ENCODE assay signal across 8 cellular contexts in genomic region chr5:130871346-130872086, GRCh38.
DNase-seq lines count a peak whose midpoint lies in the region; ATAC-seq and TF ChIP-seq lines count a peak whose summit lies in the region.

No MANE protein-coding gene starts in this region.

- H3K9me3 ChIP-seq in T-helper 17 cell (ENCODE audit: control insufficient read depth, low read length, poor library complexity, severe bottlenecking) (no peaks in the 10 kb centered on the region), colonic mucosa (no peaks in the 10 kb centered on the region)

- H3K4me3 Mint-ChIP-seq in T-helper 17 cell, result no peak overlapping the region

- no peak overlapping the region for H3K9ac ChIP-seq in colonic mucosa (ENCODE audit: low read depth in 2 of 2, low read length in 2 of 2)

- H3K36me3 Mint-ChIP-seq in T-helper 17 cell (ENCODE audit: low read depth), result no peaks in the 10 kb centered on the region

- intact Hi-C loops in colonic mucosa (cut with DNase I), result loop anchor here (2.0 to 5.0 kb wide), 2 partner anchors 41 to 239 kb away; no protein-coding TSS in a partner anchor

- H3K27me3 ChIP-seq in colonic mucosa, result no peaks in the 10 kb centered on the region

- no peaks in the 10 kb centered on the region for H3K4me1 ChIP-seq in colonic mucosa

- no peak overlapping the region for H3K4me3 ChIP-seq in colonic mucosa

- no peaks in the 10 kb centered on the region for H3K36me3 ChIP-seq in colonic mucosa

- H3K4me1 Mint-ChIP-seq in T-helper 17 cell, result peaks cover 6% of the 10 kb centered on the region

- peak; percentile 60 for DNase-seq in D341Med (ENCODE audit: low spot score)
- DNase-seq in T-helper 17 cell, result peak in 1 of 3 donors; percentile 36
- peak; percentile 49 for DNase-seq in colonic mucosa
- peak; percentile 46 for DNase-seq in myocyte (ENCODE audit: low read depth)
- DNase-seq in cerebellar cortex (ENCODE audit: low spot score), result no peak
- no peak for DNase-seq in NCI-H187 (lab: John Stamatoyannopoulos, UW)

- H3K27me3 Mint-ChIP-seq in T-helper 17 cell, result peaks cover 10% of the 10 kb centered on the region

- ATAC-seq in GM19351 (IDR thresholded peaks at IDR 0.05; ENCODE audit: unreplicated experiment) (peak; percentile 90), HG03460 (IDR thresholded peaks at IDR 0.05; ENCODE audit: unreplicated experiment) (peak; percentile 84), T-helper 17 cell (peak; percentile 68)

- no peak overlapping the region for H3K27ac ChIP-seq in colonic mucosa

- peak; percentile 72 for TF ChIP-seq CTCF in colonic mucosa (IDR thresholded peaks at IDR 0.05)

- H3K27ac Mint-ChIP-seq in T-helper 17 cell, result no peak overlapping the region

Comparison
In these comparisons a context has a peak if more than half of its experiments do, and no peak if none do; other contexts are left out.
1. DNase-seq: peak in D341Med (single experiment), colonic mucosa (single experiment) and myocyte (single experiment); none in cerebellar cortex (single experiment) and NCI-H187 (0 of 2).
2. Peak in every context shown above with its lines, with median percentiles within 50 percentile points of each other: ATAC-seq.